In genomic region chrX:47060708-47061107, GRCh38 we compare ENCODE assay signal across 33 cellular contexts. TPM values are rescaled to one million over a fixed set of nuclear protein-coding genes. Genes with fewer than 3 reads are reported as not detected.
"Had no signal": no experiment of that assay in that cellular context is flagged by ENCODE, and none has a peak within 500 bp of the region (broad histone marks: within the 10 kb centered on the region; RNA-seq: fewer than 3 reads in every experiment).

No MANE protein-coding gene starts in this region.

- H3K4me2 ChIP-seq: PC-9 had no signal

- ATAC-seq: T-cell had no signal

- H2AFZ ChIP-seq: PC-9 had no signal

- H3K4me1 ChIP-seq: adrenal gland, breast epithelium had no signal

- H3K36me3 ChIP-seq: adrenal gland, breast epithelium, MG63 had no signal

- H3K27me3 ChIP-seq: MG63 had no signal

- DNase-seq: activated CD4-positive, alpha-beta memory T cell treated with anti-CD3 and anti-CD28 coated beads, Interleukin-2, amount 10 ng/mL, durations not matched to agents 7 days and 5 days; activated CD4-positive, alpha-beta T cell treated with anti-CD3 and anti-CD28 coated beads, Interleukin-2, amount 50 U/mL, for 1 hour; activated CD4-positive, CD25-positive, alpha-beta regulatory T cell; activated gamma-delta T cell treated with Interleukin-2 at 50 U/mL for 16 hours; activated naive CD4-positive, alpha-beta T cell treated with anti-CD3 and anti-CD28 coated beads, Interleukin-2, amount 10 ng/mL, durations not matched to agents 7 days and 5 days; activated naive CD8-positive, alpha-beta T cell treated with anti-CD3 and anti-CD28 coated beads, Interleukin-2, amount 10 ng/mL, durations not matched to agents 7 days and 5 days; activated T-cell treated with anti-CD3 and anti-CD28 coated beads for 4 hours; activated T-cell treated with anti-CD3 and anti-CD28 coated beads, Interleukin-2, amount 50 U/mL, for 48 hours; adrenal gland; anterior cingulate cortex; central memory CD4-positive, alpha-beta T cell; MG63; MV-4-11; NCI-H1092 treated with DMSO at 0.1 percent for 48 hours; NCI-H1417 treated with DMSO at 0.1 percent for 48 hours; NCI-H1694; NCI-H2029; NCI-H2107; NCI-H345; NCI-H510A; NCI-H526 treated with DMSO at 0.1 percent for 48 hours; NCI-H82; PC-9; SIG-M5; T-cell; T-helper 2 cell; T1000 had no signal

- FAIRE-seq: TTC549 had no signal

- H3K9me3 ChIP-seq: adrenal gland, breast epithelium, MG63 had no signal

- H3K4me3 ChIP-seq: adrenal gland, breast epithelium, MG63, PC-9, SK-N-MC had no signal

- H3K27ac ChIP-seq: adrenal gland, breast epithelium, PC-9, SK-N-MC had no signal

RNA-seq across cellular contexts. Expression of gene RGN, which starts 17.5 kb away (rescaled TPM):
- total RNA-seq: activated CD4-positive, alpha-beta memory T cell treated with anti-CD3 and anti-CD28 coated beads, Interleukin-2, amount 10 ng/mL, durations not matched to agents 7 days and 5 days; activated CD8-positive, alpha-beta memory T cell treated with anti-CD3 and anti-CD28 coated beads for 36 hours; activated naive CD8-positive, alpha-beta T cell treated with anti-CD3 and anti-CD28 coated beads, Interleukin-2, amount 10 ng/mL, durations not matched to agents 7 days and 5 days; activated T-helper 2 cell treated with anti-CD3 and anti-CD28 coated beads, Interferon-gamma antibody, Interleukin-2, Interleukin-4, amounts not matched to agents 10 μg/mL and 5 μg/mL and 100 μg/mL, durations not matched to agents 14 hours and 24 hours and 36 hours; RPMI7951 had no signal
